8 cellular contexts compared by ENCODE assay signal in the genomic region with DNA sequence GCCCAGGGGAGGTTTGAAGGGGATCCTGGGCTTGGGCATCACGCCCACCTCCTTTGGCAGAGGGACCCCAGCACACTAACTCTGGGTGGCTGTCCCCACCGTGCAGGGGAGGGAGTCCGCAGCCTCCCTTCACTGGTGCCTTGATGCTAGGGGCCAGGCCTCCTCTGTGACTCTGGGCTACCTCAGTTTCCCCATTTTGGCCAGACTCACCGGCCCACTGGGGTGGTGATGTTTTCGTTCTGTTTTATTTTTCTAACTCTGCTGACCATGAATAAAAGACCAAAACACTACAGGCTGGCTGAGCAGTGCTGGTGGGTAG. TPM values are rescaled to one million over a fixed set of nuclear protein-coding genes. Genes with fewer than 3 reads are reported as not detected.
DNase-seq lines count a peak whose midpoint lies in the region; ATAC-seq lines count a peak whose summit lies in the region.

No MANE protein-coding gene starts in this region.

- H3K4me3 ChIP-seq in thymus (ENCODE audit: low read length) = peak overlapping the region; percentile 49

- H3K36me3 ChIP-seq in thymus (ENCODE audit: control insufficient read depth, insufficient read depth) = peaks cover 23% of the 10 kb centered on the region

- WGBS in thymus = 74% methylated on average over 5 of the region's 5 CpGs

- peak overlapping the region; percentile 91 for H3K4me3 Mint-ChIP-seq in activated T-cell treated with anti-CD3 and anti-CD28 coated beads, Interleukin-2, amount 50 U/mL, for 24 hours

- no peaks in the 10 kb centered on the region for H3K9me3 ChIP-seq in thymus (ENCODE audit: control insufficient read depth)

- no peak for DNase-seq in activated T-cell treated with anti-CD3 and anti-CD28 coated beads, Interleukin-2, amount 50 U/mL, for 24 hours
- no peak for DNase-seq in activated T-cell treated with anti-CD3 and anti-CD28 coated beads, Interleukin-2, amount 50 U/mL, for 1 hour
- DNase-seq in globus pallidus (ENCODE audit: low spot score) (no peak), NCI-H345 treated with DMSO at 0.1 percent for 48 hours (lab: John Stamatoyannopoulos, UW; ENCODE audit: unreplicated experiment) (no peak)

- H3K27ac ChIP-seq in angular gyrus (ENCODE audit: low read depth, low read length) (peak overlapping the region; percentile 96), layer of hippocampus (ENCODE audit: low read depth, low read length) (peak overlapping the region; percentile 99), thymus (ENCODE audit: low read depth) (no peak overlapping the region)

- H3K27ac Mint-ChIP-seq in activated T-cell treated with anti-CD3 and anti-CD28 coated beads, Interleukin-2, amount 50 U/mL, for 24 hours = peak overlapping the region; percentile 96

- no peaks in the 10 kb centered on the region for H3K27me3 ChIP-seq in layer of hippocampus (ENCODE audit: control insufficient read depth, insufficient read depth, low read length)
- no peaks in the 10 kb centered on the region for H3K27me3 ChIP-seq in thymus (ENCODE audit: control insufficient read depth, insufficient read depth)

- H3K4me1 ChIP-seq in thymus (ENCODE audit: control insufficient read depth, insufficient read depth, low read length) = peaks cover 6% of the 10 kb centered on the region

- H3K27me3 Mint-ChIP-seq in activated T-cell treated with anti-CD3 and anti-CD28 coated beads, Interleukin-2, amount 50 U/mL, for 24 hours = no peaks in the 10 kb centered on the region

- peaks cover 71% of the 10 kb centered on the region for H3K36me3 Mint-ChIP-seq in activated T-cell treated with anti-CD3 and anti-CD28 coated beads, Interleukin-2, amount 50 U/mL, for 24 hours (ENCODE audit: low read depth)

- ATAC-seq in HG02970 (IDR thresholded peaks at IDR 0.05; ENCODE audit: low FRiP score, unreplicated experiment) = no peak

- H3K4me1 Mint-ChIP-seq in activated T-cell treated with anti-CD3 and anti-CD28 coated beads, Interleukin-2, amount 50 U/mL, for 24 hours (ENCODE audit: low read depth) = peaks cover 28% of the 10 kb centered on the region

- no peaks in the 10 kb centered on the region for H3K9me3 Mint-ChIP-seq in activated T-cell treated with anti-CD3 and anti-CD28 coated beads, Interleukin-2, amount 50 U/mL, for 24 hours

RNA-seq across cellular contexts. Expression of gene TRIP6, which starts 0.5 kb away (rescaled TPM):
- polyA plus RNA-seq in thymus = 26.1 TPM

RNA-seq across cellular contexts. Expression of gene SRRT, which starts 8.2 kb away (rescaled TPM):
- 120 TPM for polyA plus RNA-seq in thymus

RNA-seq across cellular contexts. Expression of gene SLC12A9, which starts 14.2 kb away (rescaled TPM):
- polyA plus RNA-seq in thymus = 48.0 TPM

RNA-seq across cellular contexts. Expression of gene UFSP1, which starts 22.8 kb away (rescaled TPM):
- polyA plus RNA-seq in thymus = 3.6 TPM

RNA-seq across cellular contexts. Expression of gene ACHE, which starts 29.0 kb away (rescaled TPM):
- polyA plus RNA-seq in thymus = 7.9 TPM
